Comparison of ENCODE assay signal across 22 cellular contexts in genomic region chr7:79822620-79823240, GRCh38.
DNase-seq lines count a peak whose midpoint lies in the region; ATAC-seq and TF ChIP-seq lines count a peak whose summit lies in the region.
"Had no signal": no experiment of that assay in that cellular context is flagged by ENCODE, and none has a peak within 500 bp of the region (broad histone marks: within the 10 kb centered on the region; RNA-seq: fewer than 3 reads in every experiment).

No MANE protein-coding gene starts in this region.

- H3K36me3 Mint-ChIP-seq in brain (no peaks in the 10 kb centered on the region), mesothelial cell of epicardium (no peaks in the 10 kb centered on the region)
- H3K36me3 Mint-ChIP-seq: activated naive CD8-positive, alpha-beta T cell treated with anti-CD3 and anti-CD28 coated beads for 36 hours had no signal

- H3K27ac Mint-ChIP-seq in brain (peak overlapping the region in 3 of 5 experiments; percentile 7 to 63 (median 34)), mesothelial cell of epicardium (peak overlapping the region; percentile 83)
- H3K27ac Mint-ChIP-seq: activated CD4-positive, alpha-beta T cell treated with anti-CD3 and anti-CD28 coated beads for 36 hours; activated naive CD8-positive, alpha-beta T cell treated with anti-CD3 and anti-CD28 coated beads for 36 hours; natural killer cell; stimulated activated naive CD8-positive, alpha-beta T cell treated with anti-CD3 and anti-CD28 coated beads, Interleukin-15, Interleukin-2, amounts not matched to agents 100 ng/mL and 50 ng/mL, for 24 hours had no signal

- in situ Hi-C loops in G401 (cut with HindIII; ENCODE audit: low sequenced_read_pairs) = no loop called here

- no peak for ATAC-seq in GM18505 (IDR thresholded peaks at IDR 0.05; ENCODE audit: unreplicated experiment)
- ATAC-seq in GM18870 (IDR thresholded peaks at IDR 0.05; ENCODE audit: unreplicated experiment) = no peak
- ATAC-seq: activated CD4-positive, alpha-beta T cell treated with anti-CD3 and anti-CD28 coated beads for 36 hours; natural killer cell had no signal

- H3K9me3 Mint-ChIP-seq in brain (peaks cover 0 to 3% (median 0%) of the 10 kb centered on the region in 5 experiments), mesothelial cell of epicardium (peaks cover 9% of the 10 kb centered on the region)
- H3K9me3 Mint-ChIP-seq: activated naive CD8-positive, alpha-beta T cell treated with anti-CD3 and anti-CD28 coated beads for 36 hours; stimulated activated naive CD8-positive, alpha-beta T cell treated with anti-CD3 and anti-CD28 coated beads, Interleukin-15, Interleukin-2, amounts not matched to agents 100 ng/mL and 50 ng/mL, for 24 hours had no signal

- TF ChIP-seq POLR2A in GM18505 (IDR thresholded peaks at IDR 0.05; ENCODE audit: borderline replicate concordance, extremely low read depth, insufficient read depth, insufficient read length) = no peak

- TF ChIP-seq CTCF in brain (conservative IDR thresholded peaks at IDR 0.05) (no peak), mesothelial cell of epicardium (IDR thresholded peaks at IDR 0.05; ENCODE audit: unreplicated experiment) (no peak)

- H3K27me3 Mint-ChIP-seq in brain (peaks cover 4% of the 10 kb centered on the region), mesothelial cell of epicardium (ENCODE audit: low read depth) (no peaks in the 10 kb centered on the region)
- H3K27me3 Mint-ChIP-seq: activated CD4-positive, alpha-beta T cell treated with anti-CD3 and anti-CD28 coated beads for 36 hours; activated naive CD8-positive, alpha-beta T cell treated with anti-CD3 and anti-CD28 coated beads for 36 hours; central memory CD8-positive, alpha-beta T cell; stimulated activated naive CD8-positive, alpha-beta T cell treated with anti-CD3 and anti-CD28 coated beads, Interleukin-15, Interleukin-2, amounts not matched to agents 100 ng/mL and 50 ng/mL, for 24 hours had no signal

- H3K4me1 Mint-ChIP-seq in brain = peaks cover 19% of the 10 kb centered on the region
- peaks cover 44% of the 10 kb centered on the region for H3K4me1 Mint-ChIP-seq in mesothelial cell of epicardium
- H3K4me1 Mint-ChIP-seq: activated CD4-positive, alpha-beta T cell treated with anti-CD3 and anti-CD28 coated beads for 36 hours; activated naive CD8-positive, alpha-beta T cell treated with anti-CD3 and anti-CD28 coated beads for 36 hours; central memory CD8-positive, alpha-beta T cell; natural killer cell had no signal

- DNase-seq in G401 (ENCODE audit: low spot score) = peak; percentile 71
- DNase-seq in NCI-H524 (lab: John Stamatoyannopoulos, UW) = peak; percentile 70 to 79
- no peak for DNase-seq in mesothelial cell of epicardium (ENCODE audit: low spot score in 2 of 2, unreplicated experiment in 2 of 2)
- DNase-seq in HuH-7.5 (ENCODE audit: low spot score) = no peak
- DNase-seq: activated CD4-positive, alpha-beta T cell treated with anti-CD3 and anti-CD28 coated beads for 36 hours; activated naive CD8-positive, alpha-beta T cell treated with anti-CD3 and anti-CD28 coated beads for 36 hours; activated T-cell treated with anti-CD3 and anti-CD28 coated beads for 4 hours; COR-L47; DMS79 treated with DMSO at 0.1 percent for 48 hours; dorsolateral prefrontal cortex; Kasumi-1; kidney; MV-4-11; natural killer cell; NCI-H187 treated with DMSO at 0.1 percent for 48 hours; NCI-H774; tibial artery had no signal

- H3K4me3 Mint-ChIP-seq in brain = peak overlapping the region in 2 of 5 experiments; percentile 16 to 25
- H3K4me3 Mint-ChIP-seq in mesothelial cell of epicardium = no peak overlapping the region
- H3K4me3 Mint-ChIP-seq: activated CD4-positive, alpha-beta T cell treated with anti-CD3 and anti-CD28 coated beads for 36 hours; activated naive CD8-positive, alpha-beta T cell treated with anti-CD3 and anti-CD28 coated beads for 36 hours; central memory CD8-positive, alpha-beta T cell; natural killer cell; stimulated activated naive CD8-positive, alpha-beta T cell treated with anti-CD3 and anti-CD28 coated beads, Interleukin-15, Interleukin-2, amounts not matched to agents 100 ng/mL and 50 ng/mL, for 24 hours had no signal

Comparison
In these comparisons a context has a peak if more than half of its experiments do, and no peak if none do; other contexts are left out.
1. DNase-seq: peak in G401 (single experiment) and NCI-H524 (2 of 2); none in mesothelial cell of epicardium (0 of 2) and HuH-7.5 (single experiment).